In the genomic region with DNA sequence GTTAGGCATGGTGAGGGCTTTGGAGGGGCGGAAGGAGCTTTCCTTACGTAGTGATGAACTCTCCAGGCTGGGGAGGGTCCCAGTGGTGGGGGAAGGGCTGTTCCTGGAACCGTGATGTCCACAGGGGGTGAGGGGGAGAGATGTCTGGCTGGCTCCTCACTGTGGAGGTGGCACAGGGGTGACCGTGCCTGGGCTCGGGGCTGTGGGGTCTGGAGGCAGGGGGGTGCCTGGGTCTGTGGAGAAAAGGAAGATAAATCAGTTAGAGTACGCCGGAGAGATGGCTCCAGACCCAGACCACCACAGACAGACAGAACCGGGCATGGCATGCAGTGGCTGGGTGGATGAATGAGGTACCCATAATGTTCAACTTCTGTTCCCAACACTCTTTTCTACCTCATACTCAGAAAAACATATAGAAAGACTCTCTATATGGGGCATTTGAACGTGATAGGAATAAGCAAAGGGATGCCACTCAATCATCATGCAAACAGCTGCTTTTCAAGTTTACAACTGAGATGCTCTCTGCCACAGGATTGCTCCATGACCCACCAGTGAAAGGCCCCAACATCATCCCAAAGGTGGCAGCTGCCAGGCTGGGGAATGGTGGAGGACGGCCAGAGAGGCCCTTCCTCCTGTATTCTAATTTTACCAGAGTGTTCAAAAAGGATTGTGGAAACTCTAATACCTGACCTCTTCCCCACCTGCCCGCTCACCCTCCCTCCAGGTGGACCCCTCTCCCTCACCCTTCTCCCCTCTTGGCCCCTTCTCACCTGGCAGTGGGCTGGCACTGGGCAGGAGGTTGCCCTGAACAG, we compare ENCODE assay signal across 1 cellular context.
TF ChIP-seq lines count a peak whose summit lies in the region.

No MANE protein-coding gene starts in this region.

TF ChIP-seq in SK-N-SH, 30 proteins besides CTCF, POLR2A, EP300 and RAD21:
- TF ChIP-seq POLR2AphosphoS5 (IDR thresholded peaks at IDR 0.05; ENCODE audit: low read depth, low read length) (peak; percentile 11; the same call in 1 of the 2 replicates), SIN3A (IDR thresholded peaks at IDR 0.05; ENCODE audit: borderline replicate concordance, low read depth, low read length) (peak; percentile 15; the same call in 1 of the 2 replicates)
- TF ChIP-seq, protein P1, sequence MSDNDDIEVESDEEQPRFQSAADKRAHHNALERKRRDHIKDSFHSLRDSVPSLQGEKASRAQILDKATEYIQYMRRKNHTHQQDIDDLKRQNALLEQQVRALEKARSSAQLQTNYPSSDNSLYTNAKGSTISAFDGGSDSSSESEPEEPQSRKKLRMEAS (IDR thresholded peaks at IDR 0.05; ENCODE audit: low read depth): no peak
